In the genomic region with DNA sequence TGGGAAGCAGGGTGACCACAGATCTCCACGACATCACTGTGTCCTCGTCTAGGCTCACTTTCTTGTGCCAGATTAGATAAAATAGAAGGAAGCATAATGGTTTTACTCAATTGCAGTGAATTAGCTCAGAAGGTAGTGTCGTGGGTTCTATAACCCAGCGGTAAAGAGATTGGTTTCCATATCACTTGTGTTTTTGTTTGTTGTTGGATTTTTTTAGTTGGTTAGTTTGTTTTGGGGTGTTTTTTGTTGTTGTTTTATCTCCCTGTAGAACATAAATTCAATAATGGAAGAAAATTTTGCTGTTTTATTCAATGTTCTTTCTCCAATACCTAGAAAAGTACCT, we compare ENCODE assay signal across 2 cellular contexts.
TF ChIP-seq lines count a peak whose summit lies in the region.

No MANE protein-coding gene starts in this region.

TF ChIP-seq in A549, 52 proteins besides CTCF, POLR2A, EP300 and RAD21 (continued from another document):
- TF ChIP-seq EHF (CRISPR knock-in tag; IDR thresholded peaks at IDR 0.05): no peak
- TF ChIP-seq JUNB (IDR thresholded peaks at IDR 0.05): no peak
- TF ChIP-seq, protein P1, sequence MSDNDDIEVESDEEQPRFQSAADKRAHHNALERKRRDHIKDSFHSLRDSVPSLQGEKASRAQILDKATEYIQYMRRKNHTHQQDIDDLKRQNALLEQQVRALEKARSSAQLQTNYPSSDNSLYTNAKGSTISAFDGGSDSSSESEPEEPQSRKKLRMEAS (IDR thresholded peaks at IDR 0.05): no peak
- TF ChIP-seq HEYL (CRISPR knock-in tag; IDR thresholded peaks at IDR 0.05): no peak
- no peak for TF ChIP-seq ZC3H11A (IDR thresholded peaks at IDR 0.05)
- TF ChIP-seq EHMT2 (IDR thresholded peaks at IDR 0.05; ENCODE audit: low read depth): no peak
- no peak for TF ChIP-seq TP53 (CRISPR knock-in tag; IDR thresholded peaks at IDR 0.05)

TF ChIP-seq in H1, 55 proteins besides CTCF, POLR2A, EP300 and RAD21 (continued from another document):
- TF ChIP-seq SIN3A (conservative IDR thresholded peaks at IDR 0.05 in 1 of 2, IDR thresholded peaks at IDR 0.05 in 1 of 2; ENCODE audit: low read depth in 1 of 2, low read length in 2 of 2) (no peak), RNF2 (IDR thresholded peaks at IDR 0.05; ENCODE audit: borderline replicate concordance, low read depth, low read length, missing control alignments, poor library complexity, severe bottlenecking) (no peak), ZNF274 (IDR thresholded peaks at IDR 0.05; ENCODE audit: borderline replicate concordance, extremely low read depth, low read length) (no peak), KDM1A (IDR thresholded peaks at IDR 0.05; ENCODE audit: borderline replicate concordance, low read length) (no peak), EZH2 (IDR thresholded peaks at IDR 0.05; ENCODE audit: low read depth, low read length, severe bottlenecking) (no peak), PHF8 (conservative IDR thresholded peaks at IDR 0.05; ENCODE audit: low read depth, low read length) (no peak), SRF (IDR thresholded peaks at IDR 0.05; ENCODE audit: low read depth, low read length) (no peak), SIRT6 (IDR thresholded peaks at IDR 0.05; ENCODE audit: low read length) (no peak), JUN (IDR thresholded peaks at IDR 0.05; ENCODE audit: low read depth, low read length) (no peak), BACH1 (IDR thresholded peaks at IDR 0.05; ENCODE audit: low read length) (no peak), CEBPB (IDR thresholded peaks at IDR 0.05; ENCODE audit: low read depth, low read length) (no peak), RBBP5 (IDR thresholded peaks at IDR 0.05; ENCODE audit: borderline replicate concordance, low read depth, low read length) (no peak), GABPA (IDR thresholded peaks at IDR 0.05; ENCODE audit: borderline replicate concordance, insufficient read depth, low read length) (no peak), TAF1 (IDR thresholded peaks at IDR 0.05; ENCODE audit: low read depth, low read length) (no peak), MAFK (IDR thresholded peaks at IDR 0.05; ENCODE audit: low read depth, low read length) (no peak), SAP30 (IDR thresholded peaks at IDR 0.05; ENCODE audit: insufficient read depth, insufficient replicate concordance, low read length) (no peak), POU5F1 (IDR thresholded peaks at IDR 0.05; ENCODE audit: low read depth, low read length) (no peak)
- TF ChIP-seq, protein P2, sequence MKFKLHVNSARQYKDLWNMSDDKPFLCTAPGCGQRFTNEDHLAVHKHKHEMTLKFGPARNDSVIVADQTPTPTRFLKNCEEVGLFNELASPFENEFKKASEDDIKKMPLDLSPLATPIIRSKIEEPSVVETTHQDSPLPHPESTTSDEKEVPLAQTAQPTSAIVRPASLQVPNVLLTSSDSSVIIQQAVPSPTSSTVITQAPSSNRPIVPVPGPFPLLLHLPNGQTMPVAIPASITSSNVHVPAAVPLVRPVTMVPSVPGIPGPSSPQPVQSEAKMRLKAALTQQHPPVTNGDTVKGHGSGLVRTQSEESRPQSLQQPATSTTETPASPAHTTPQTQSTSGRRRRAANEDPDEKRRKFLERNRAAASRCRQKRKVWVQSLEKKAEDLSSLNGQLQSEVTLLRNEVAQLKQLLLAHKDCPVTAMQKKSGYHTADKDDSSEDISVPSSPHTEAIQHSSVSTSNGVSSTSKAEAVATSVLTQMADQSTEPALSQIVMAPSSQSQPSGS (IDR thresholded peaks at IDR 0.05; ENCODE audit: low read length): no peak
